In the genomic region with DNA sequence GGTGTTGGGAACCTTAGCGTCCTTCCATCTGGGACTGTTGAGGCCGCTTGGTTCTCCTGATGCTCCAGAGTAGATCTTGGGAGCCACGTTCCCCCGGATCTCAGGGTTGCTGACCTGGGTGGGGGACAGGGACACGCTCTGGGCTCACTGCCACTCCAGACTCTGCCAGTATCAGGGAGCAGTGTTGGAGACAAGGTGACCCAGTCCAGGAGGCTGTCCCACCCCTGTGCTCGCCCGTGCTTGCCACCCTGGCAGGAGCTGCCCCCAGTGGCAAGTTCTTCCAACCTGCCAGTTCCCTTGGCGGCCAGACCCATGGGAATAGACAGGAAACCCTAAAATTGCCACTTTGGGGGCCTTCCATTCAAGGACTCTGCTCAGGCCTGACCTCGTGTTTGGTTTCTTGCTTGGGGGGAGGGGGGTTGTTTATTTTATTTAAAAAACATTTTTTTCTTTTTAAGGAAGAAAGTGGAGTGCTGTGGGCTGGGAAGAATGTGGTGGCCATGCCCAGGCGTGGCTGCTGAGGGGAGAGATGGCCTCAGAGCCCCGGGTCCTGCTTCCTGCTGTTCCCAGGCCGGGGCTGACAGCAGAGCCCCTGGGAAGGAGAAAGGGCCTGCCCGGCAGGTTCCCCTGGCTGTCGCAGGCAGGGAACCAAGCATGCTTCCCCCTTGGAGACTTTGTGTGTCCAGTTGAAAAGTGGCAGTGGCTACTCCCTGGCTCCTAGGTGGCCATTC, we compare ENCODE assay signal across 8 cellular contexts. TPM values are rescaled to one million over a fixed set of nuclear protein-coding genes. Genes with fewer than 3 reads are reported as not detected.
DNase-seq lines count a peak whose midpoint lies in the region; FAIRE-seq and TF ChIP-seq lines count a peak whose summit lies in the region.

No MANE protein-coding gene starts in this region.

- H3K4me2 ChIP-seq in DOHH2 (ENCODE audit: low read length) = peak overlapping the region; percentile 100

- TF ChIP-seq CTCF in DOHH2 (IDR thresholded peaks at IDR 0.05; ENCODE audit: low read depth, low read length, poor library complexity, severe bottlenecking) (no peak), esophagus muscularis mucosa (IDR thresholded peaks at IDR 0.05) (no peak)

- TF ChIP-seq POLR2A in esophagus muscularis mucosa (IDR thresholded peaks at IDR 0.05; ENCODE audit: low read depth) = no peak
- no peak for TF ChIP-seq POLR2A in GM12891 (IDR thresholded peaks at IDR 0.05; ENCODE audit: low read depth, low read length)

- H3K27me3 ChIP-seq in DOHH2 (ENCODE audit: control insufficient read depth, low read length) = no peaks in the 10 kb centered on the region
- H3K27me3 ChIP-seq in SJSA1 (replicated peaks) = no peaks in the 10 kb centered on the region
- no peaks in the 10 kb centered on the region for H3K27me3 ChIP-seq in esophagus muscularis mucosa
- no peaks in the 10 kb centered on the region for H3K27me3 ChIP-seq in rectal smooth muscle tissue (ENCODE audit: control insufficient read depth, insufficient read depth, low read length)

- peak overlapping the region; percentile 28 for H3K9ac ChIP-seq in rectal smooth muscle tissue (ENCODE audit: low read length)

- 43% methylated on average over 7 of the region's 14 CpGs for WGBS in esophagus muscularis mucosa

- TF ChIP-seq EP300 in esophagus muscularis mucosa (IDR thresholded peaks at IDR 0.05) = no peak

- H3K36me3 ChIP-seq in DOHH2 (ENCODE audit: control insufficient read depth, low read length) (peaks cover 93% of the 10 kb centered on the region), SJSA1 (peaks cover 92% of the 10 kb centered on the region), esophagus muscularis mucosa (peaks cover 0 to 10% (median 6%) of the 10 kb centered on the region in 4 donors), rectal smooth muscle tissue (ENCODE audit: control insufficient read depth, insufficient read depth, low read length) (no peaks in the 10 kb centered on the region)

- no peaks in the 10 kb centered on the region for H3K9me2 ChIP-seq in DOHH2 (replicated peaks; ENCODE audit: control insufficient read depth, low read length)

- H3K27ac ChIP-seq in DOHH2 (ENCODE audit: low read depth, low read length) (peak overlapping the region; percentile 100), SJSA1 (peak overlapping the region; percentile 28), esophagus muscularis mucosa (replicated peaks in 1 of 4) (peak overlapping the region; percentile 80 to 91 (median 88)), rectal smooth muscle tissue (ENCODE audit: low read depth, low read length) (peak overlapping the region; percentile 4)

- peak overlapping the region; percentile 91 for H3K4me3 ChIP-seq in DOHH2 (ENCODE audit: low read length)
- H3K4me3 ChIP-seq in SJSA1 = no peak overlapping the region
- no peak overlapping the region for H3K4me3 ChIP-seq in esophagus muscularis mucosa
- H3K4me3 ChIP-seq in rectal smooth muscle tissue (ENCODE audit: low read length) = no peak overlapping the region

- H4K20me1 ChIP-seq in DOHH2 (ENCODE audit: control insufficient read depth, insufficient read depth, low read depth, low read length) = peaks cover 4% of the 10 kb centered on the region

- H3K79me2 ChIP-seq in DOHH2 (ENCODE audit: control insufficient read depth, low read length) = peaks cover 98% of the 10 kb centered on the region

- intact Hi-C loops in esophagus muscularis mucosa (cut with DNase I) = no loop called here

- no peaks in the 10 kb centered on the region for H3K9me3 ChIP-seq in DOHH2 (ENCODE audit: control insufficient read depth, insufficient read depth, low read length)
- H3K9me3 ChIP-seq in SJSA1 (replicated peaks) = no peaks in the 10 kb centered on the region
- H3K9me3 ChIP-seq in esophagus muscularis mucosa = no peaks in the 10 kb centered on the region

- H3F3A ChIP-seq in DOHH2 (ENCODE audit: control insufficient read depth, insufficient read depth) = peaks cover 52% of the 10 kb centered on the region

- peak in 1 of 2 experiments; percentile 74 for DNase-seq in SJSA1 (ENCODE audit: low read depth in 1 of 2, low spot score in 2 of 2)
- no peak for DNase-seq in esophagus muscularis mucosa (ENCODE audit: extremely low spot score)
- DNase-seq in NCI-H2196 (lab: John Stamatoyannopoulos, UW; ENCODE audit: unreplicated experiment) = no peak
- DNase-seq in activated gamma-delta T cell treated with Interleukin-2 at 50 U/mL for 16 hours = no peak
- no peak for DNase-seq in GM12891 (ENCODE audit: insufficient read length, low spot score)
- no peak for DNase-seq in SKM-1 (lab: John Stamatoyannopoulos, UW; ENCODE audit: unreplicated experiment)

- FAIRE-seq in GM12891 (lab: Jason Lieb, UNC) = no peak

- H3K4me1 ChIP-seq in DOHH2 (ENCODE audit: control insufficient read depth, low read length) (peaks cover 100% of the 10 kb centered on the region), SJSA1 (replicated peaks) (peaks cover 54% of the 10 kb centered on the region), esophagus muscularis mucosa (peaks cover 100% of the 10 kb centered on the region in 4 donors), rectal smooth muscle tissue (ENCODE audit: control insufficient read depth, insufficient read depth, low read length) (peaks cover 40% of the 10 kb centered on the region)

TF ChIP-seq in GM12891, 5 proteins besides CTCF, POLR2A, EP300 and RAD21:
- TF ChIP-seq SPI1 (IDR thresholded peaks at IDR 0.05; ENCODE audit: low read depth, low read length) (no peak), TAF1 (IDR thresholded peaks at IDR 0.05; ENCODE audit: low read depth, low read length) (no peak), POLR2AphosphoS5 (IDR thresholded peaks at IDR 0.05; ENCODE audit: low read depth, low read length) (no peak), PAX5 (IDR thresholded peaks at IDR 0.05; ENCODE audit: insufficient read depth, low read length, severe bottlenecking) (no peak), POU2F2 (IDR thresholded peaks at IDR 0.05; ENCODE audit: low read depth, low read length) (no peak)

RNA-seq across cellular contexts. Expression of a gene that starts 7.2 kb away (rescaled TPM):
- total RNA-seq in SJSA1 (2014; rRNA removed; shearing (Covaris generic)) = 96.2 and 138 TPM in 2 replicates
- total RNA-seq in esophagus muscularis mucosa = 10 to 100 TPM; 46.9 to 68.8 (median 59.5) TPM
- 101 TPM for polyA plus RNA-seq in GM12891 (2012; ENCODE audit: low read depth, missing spikeins)

RNA-seq across cellular contexts. Expression of a gene that starts 15.7 kb away (rescaled TPM):
- 40.2 and 61.7 TPM in 2 replicates for total RNA-seq in SJSA1 (2014; rRNA removed; shearing (Covaris generic))
- total RNA-seq in esophagus muscularis mucosa = 10 to 100 TPM; 27.7 to 53.0 (median 39.5) TPM
- polyA plus RNA-seq in GM12891 (2012; ENCODE audit: low read depth, missing spikeins) = 18.9 TPM

RNA-seq across cellular contexts. Expression of a gene that starts 29.9 kb away (rescaled TPM):
- total RNA-seq in SJSA1 (2014; rRNA removed; shearing (Covaris generic)) = 13.4 and 17.5 TPM in 2 replicates
- 10 to 100 TPM; 28.2 to 51.5 (median 44.0) TPM for total RNA-seq in esophagus muscularis mucosa
- 1.3 TPM for polyA plus RNA-seq in GM12891 (2012; ENCODE audit: low read depth, missing spikeins)

Comparison
In these comparisons a context has a peak if more than half of its experiments do, and no peak if none do; other contexts are left out.
1. H3K27ac ChIP-seq: peak in every context shown above with its lines; median percentile 100 in DOHH2; 88 in esophagus muscularis mucosa; 28 in SJSA1; 4 in rectal smooth muscle tissue.